In the genomic region with DNA sequence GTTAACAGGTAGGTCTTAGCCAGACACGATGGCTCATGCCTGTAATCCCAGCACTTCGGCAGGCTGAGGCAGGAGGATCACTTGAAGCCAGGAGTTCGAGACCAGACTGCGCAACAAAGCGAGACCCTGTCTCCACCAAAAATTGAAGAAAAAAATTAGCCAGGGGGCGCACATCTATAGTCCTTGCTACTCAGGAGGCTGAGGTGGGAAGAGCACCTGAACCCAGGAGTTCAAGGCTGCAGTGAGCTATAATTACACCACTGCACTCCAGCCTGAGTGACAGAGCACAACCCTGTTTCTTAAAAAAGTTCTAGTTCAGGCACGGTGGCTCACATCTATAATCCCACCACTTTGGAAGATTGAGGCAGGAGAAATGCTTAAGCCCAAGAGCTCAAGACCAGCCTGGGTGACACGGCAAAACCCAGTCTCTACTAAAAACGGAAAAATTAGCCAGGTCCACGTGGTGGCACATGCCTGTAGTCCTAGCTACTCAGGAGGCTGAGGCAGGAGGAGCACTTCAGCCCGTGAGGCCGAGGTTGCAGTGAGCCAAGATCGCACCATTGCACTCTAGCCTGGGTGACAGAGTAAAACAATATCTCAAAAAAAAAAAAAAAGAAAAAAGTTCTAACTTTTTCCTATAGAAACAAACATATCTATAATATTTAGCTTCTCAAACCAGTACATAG, we compare ENCODE assay signal across 24 cellular contexts.
"Had no signal": no experiment of that assay in that cellular context is flagged by ENCODE, and none has a peak within 500 bp of the region (broad histone marks: within the 10 kb centered on the region; RNA-seq: fewer than 3 reads in every experiment).

No MANE protein-coding gene starts in this region.

- H3K27ac Mint-ChIP-seq: endodermal cell, nephron progenitor cell had no signal

- H3K4me1 Mint-ChIP-seq: endodermal cell had no signal

- H3K4me3 Mint-ChIP-seq: endodermal cell, nephron progenitor cell had no signal

- H3K27me3 ChIP-seq: heart left ventricle, spleen, stomach, transverse colon had no signal

- H3K4me3 ChIP-seq: heart left ventricle, lung, psoas muscle, spleen, stomach, thoracic aorta, transverse colon had no signal

- H3K27ac ChIP-seq: heart left ventricle, psoas muscle, spleen, stomach, thoracic aorta, transverse colon had no signal

- H3K9me3 Mint-ChIP-seq: endodermal cell had no signal

- DNase-seq: dermis blood vessel endothelial cell; effector CD4-positive, alpha-beta T cell; endodermal cell; erythroblast; heart left ventricle; hippocampal formation; left colon; left ventricle myocardium superior; mesenchymal stem cell; midbrain; nephron progenitor cell; psoas muscle; retina; spleen; stimulated activated CD4-positive, alpha-beta T cell treated with anti-CD3 and anti-CD28 coated beads, Interleukin-15, amount 100 ng/mL, for 24 hours; stimulated activated CD4-positive, alpha-beta T cell treated with anti-CD3 and anti-CD28 coated beads, Interleukin-1b, Interleukin-23, amount 100 ng/mL, for 48 hours; stimulated activated CD4-positive, alpha-beta T cell treated with anti-CD3 and anti-CD28 coated beads, Interleukin-4, amount 100 ng/mL, for 24 hours; stimulated activated naive CD4-positive, alpha-beta T cell; stomach; substantia nigra; transverse colon had no signal

- ATAC-seq: heart left ventricle, left colon, left ventricle myocardium superior, psoas muscle, sciatic nerve had no signal
